Comparison of ENCODE assay signal across 24 cellular contexts in the genomic region with DNA sequence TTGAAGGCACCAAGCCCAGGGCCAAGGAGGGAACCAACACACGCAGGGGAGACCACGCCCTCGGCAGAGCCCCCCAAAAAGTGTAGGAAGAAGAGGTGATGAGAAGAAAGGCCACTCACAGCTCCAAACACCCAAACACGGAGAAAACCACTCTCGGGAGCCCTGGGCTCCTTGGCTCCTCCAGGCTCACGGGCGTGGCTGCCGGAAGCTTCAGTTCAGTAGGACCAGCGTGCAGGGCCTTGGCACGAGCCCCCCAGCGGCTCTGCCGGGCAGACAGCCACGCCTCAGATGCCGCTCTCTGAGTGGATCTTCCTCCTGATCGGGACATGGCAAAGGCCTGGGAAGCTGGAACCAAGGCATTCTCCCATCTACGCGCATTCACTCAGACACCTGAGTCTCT.
"Had no signal": no experiment of that assay in that cellular context is flagged by ENCODE, and none has a peak within 500 bp of the region (broad histone marks: within the 10 kb centered on the region; RNA-seq: fewer than 3 reads in every experiment).

No MANE protein-coding gene starts in this region.

- H3K27ac ChIP-seq: colonic mucosa, epithelial cell of prostate, gastrocnemius medialis, neutrophil, parathyroid adenoma, prostate gland, right atrium auricular region, sigmoid colon, testis, tibial artery had no signal

- H3K79me2 ChIP-seq: parathyroid adenoma had no signal

- H3K9me3 ChIP-seq: colonic mucosa, gastrocnemius medialis, neutrophil, prostate gland, right atrium auricular region, sigmoid colon, testis, tibial artery had no signal

- H3K4me1 ChIP-seq: colonic mucosa, gastrocnemius medialis, parathyroid adenoma, prostate gland, right atrium auricular region, sigmoid colon, testis, tibial artery had no signal

- H2AFZ ChIP-seq: parathyroid adenoma had no signal

- H3K27me3 ChIP-seq: colonic mucosa, gastrocnemius medialis, neutrophil, right atrium auricular region, sigmoid colon, testis, tibial artery had no signal

- H3K4me3 ChIP-seq: colonic mucosa, gastrocnemius medialis, prostate gland, right atrium auricular region, sigmoid colon, testis, tibial artery had no signal

- ATAC-seq: esophagus mucosa; gastrocnemius medialis; left lobe of liver; naive thymus-derived CD8-positive, alpha-beta T cell; stimulated activated memory B cell treated with anti-CD40 and anti-IgM and Interleukin-4, amounts not matched to agents 10 μg/mL and 1 μg/mL and 100 μg/mL, for 72 hours; stimulated activated naive CD8-positive, alpha-beta T cell treated with anti-CD3 and anti-CD28 coated beads, Interleukin-15, Interleukin-2, amounts not matched to agents 100 U/mL and 50 U/mL, for 24 hours had no signal

- H3K4me1 Mint-ChIP-seq: naive thymus-derived CD8-positive, alpha-beta T cell; stimulated activated memory B cell treated with anti-CD40 and anti-IgM and Interleukin-4, amounts not matched to agents 10 μg/mL and 1 μg/mL and 100 μg/mL, for 72 hours had no signal

- H3K27ac Mint-ChIP-seq: dendritic cell treated with granulocyte-macrophage colony-stimulating factor and Interleukin-4, amounts not matched to agents 40 ng/mL and 50 ng/mL, for 4 days; endodermal cell; naive thymus-derived CD8-positive, alpha-beta T cell; stimulated activated memory B cell treated with anti-CD40 and anti-IgM and Interleukin-4, amounts not matched to agents 10 μg/mL and 1 μg/mL and 100 μg/mL, for 72 hours; type B pancreatic cell had no signal

- H3K9me3 Mint-ChIP-seq: dendritic cell treated with granulocyte-macrophage colony-stimulating factor and Interleukin-4, amounts not matched to agents 40 ng/mL and 50 ng/mL, for 4 days; stimulated activated memory B cell treated with anti-CD40 and anti-IgM and Interleukin-4, amounts not matched to agents 10 μg/mL and 1 μg/mL and 100 μg/mL, for 72 hours; type B pancreatic cell had no signal

- DNase-seq: colonic mucosa; effector CD8-positive, alpha-beta T cell; endodermal cell; foreskin fibroblast; gastrocnemius medialis; head of caudate nucleus; mammary epithelial cell; naive thymus-derived CD8-positive, alpha-beta T cell; sigmoid colon; stimulated activated CD4-positive, alpha-beta T cell treated with anti-CD3 and anti-CD28 coated beads, Interleukin-4, amount 100 ng/mL, for 4 hours; stimulated activated naive CD8-positive, alpha-beta T cell treated with anti-CD3 and anti-CD28 coated beads, Interleukin-15, Interleukin-2, amounts not matched to agents 100 U/mL and 50 U/mL, for 24 hours; substantia nigra; testis had no signal

- H3K36me3 ChIP-seq: colonic mucosa, gastrocnemius medialis, neutrophil, prostate gland, right atrium auricular region had no signal

- H3K27me3 Mint-ChIP-seq: dendritic cell treated with granulocyte-macrophage colony-stimulating factor and Interleukin-4, amounts not matched to agents 40 ng/mL and 50 ng/mL, for 4 days; naive thymus-derived CD8-positive, alpha-beta T cell; stimulated activated memory B cell treated with anti-CD40 and anti-IgM and Interleukin-4, amounts not matched to agents 10 μg/mL and 1 μg/mL and 100 μg/mL, for 72 hours; type B pancreatic cell had no signal

- H3K4me3 Mint-ChIP-seq: dendritic cell treated with granulocyte-macrophage colony-stimulating factor and Interleukin-4, amounts not matched to agents 40 ng/mL and 50 ng/mL, for 4 days; endodermal cell; naive thymus-derived CD8-positive, alpha-beta T cell; stimulated activated memory B cell treated with anti-CD40 and anti-IgM and Interleukin-4, amounts not matched to agents 10 μg/mL and 1 μg/mL and 100 μg/mL, for 72 hours; type B pancreatic cell had no signal
